In genomic region chr6:28424163-28424562, GRCh38 we compare ENCODE assay signal across 17 cellular contexts. TPM values are rescaled to one million over a fixed set of nuclear protein-coding genes. Genes with fewer than 3 reads are reported as not detected.
DNase-seq lines count a peak whose midpoint lies in the region; ATAC-seq, FAIRE-seq and TF ChIP-seq lines count a peak whose summit lies in the region.
"Had no signal": no experiment of that assay in that cellular context is flagged by ENCODE, and none has a peak within 500 bp of the region (broad histone marks: within the 10 kb centered on the region; RNA-seq: fewer than 3 reads in every experiment).

No MANE protein-coding gene starts in this region.

- H3K79me2 ChIP-seq in mammary epithelial cell (ENCODE audit: insufficient read depth, low read length) (no peaks in the 10 kb centered on the region), PC-3 (ENCODE audit: low read length) (no peaks in the 10 kb centered on the region), trophoblast cell (ENCODE audit: control insufficient read depth, insufficient read depth, low read length, poor library complexity) (no peaks in the 10 kb centered on the region)

- H3K4me2 ChIP-seq in mammary epithelial cell (ENCODE audit: insufficient read depth, low read depth, low read length) (no peak overlapping the region), PC-3 (ENCODE audit: low read length) (no peak overlapping the region), trophoblast cell (ENCODE audit: low read length) (no peak overlapping the region)
- H3K4me2 ChIP-seq: A549 had no signal

- DNase-seq in mammary epithelial cell (peak; percentile 64), breast epithelium (ENCODE audit: low spot score in 2 of 2) (no peak), PC-3 (peak; percentile 39), bronchial epithelial cell (ENCODE audit: low read depth) (peak; percentile 51), trophoblast cell (peak; percentile 72 to 87), natural killer cell (no peak), RKO (ENCODE audit: low spot score) (no peak)
- DNase-seq in activated effector memory CD4-positive, alpha-beta T cell treated with anti-CD3 and anti-CD28 coated beads, Interleukin-2, amount 50 U/mL, for 16 hours, result no peak
- DNase-seq: BE2C; CD4-positive, alpha-beta memory T cell; DMS79; GOT3; H9 had no signal

- peak; percentile 75 for ATAC-seq in PC-3
- no peak for ATAC-seq in natural killer cell
- ATAC-seq: A549 had no signal

- TF ChIP-seq POLR2A in breast epithelium (IDR thresholded peaks at IDR 0.05), result no peak

- intact Hi-C loops in mammary epithelial cell (cut with micrococcal nuclease) (no loop called here), breast epithelium (cut with DNase I; ENCODE audit: low total_unique reads) (no loop called here), PC-3 (cut with micrococcal nuclease) (no loop called here), natural killer cell (cut with micrococcal nuclease) (no loop called here)

- H3K4me1 ChIP-seq in mammary epithelial cell (ENCODE audit: insufficient read depth, low read length) (no peaks in the 10 kb centered on the region), breast epithelium (no peaks in the 10 kb centered on the region), PC-3 (ENCODE audit: insufficient read depth, low read length) (peaks cover 7% of the 10 kb centered on the region; the same call in 1 of the 2 replicates), trophoblast cell (ENCODE audit: control insufficient read depth in 1 of 2, insufficient read depth in 2 of 2, low read length in 2 of 2) (no peaks in the 10 kb centered on the region)
- H3K4me1 ChIP-seq: A549, BE2C had no signal

- no peaks in the 10 kb centered on the region for H3K9me2 ChIP-seq in PC-3 (replicated peaks; ENCODE audit: low read length)

- POLR2A ChIA-PET in PC-3 (lab: Charles Lee; ENCODE audit: unreplicated experiment), result no interaction called here

- dilution Hi-C loops in mammary epithelial cell (cut with HindIII; ENCODE audit: low sequenced_read_pairs), result no loop called here

- no peaks in the 10 kb centered on the region for H3K9me3 Mint-ChIP-seq in natural killer cell

- peaks cover 20 to 47% of the 10 kb centered on the region in 2 donors for H3K27me3 Mint-ChIP-seq in natural killer cell (ENCODE audit: low read depth in 2 of 2)

- H2BK5ac ChIP-seq in trophoblast cell (ENCODE audit: low read depth, low read length, poor library complexity), result no peak overlapping the region

- no peak overlapping the region for H3K14ac ChIP-seq in trophoblast cell (ENCODE audit: low read length)

- no peak overlapping the region for H3K23ac ChIP-seq in trophoblast cell (ENCODE audit: low read length)

- H3K4me3 ChIP-seq in mammary epithelial cell (replicated peaks in 1 of 3; ENCODE audit: insufficient read depth in 1 of 3, low read depth in 2 of 3, low read length in 3 of 3) (no peak overlapping the region), breast epithelium (no peak overlapping the region), PC-3 (ENCODE audit: low read length) (no peak overlapping the region), bronchial epithelial cell (ENCODE audit: low read depth, low read length) (no peak overlapping the region), trophoblast cell (ENCODE audit: low read depth, low read length) (no peak overlapping the region)
- H3K4me3 ChIP-seq: A549 had no signal

- no peak overlapping the region for H3K9ac ChIP-seq in mammary epithelial cell (ENCODE audit: insufficient read depth, low read length)
- H3K9ac ChIP-seq in PC-3 (ENCODE audit: low read length), result no peak overlapping the region
- H3K9ac ChIP-seq in trophoblast cell (ENCODE audit: low read length), result no peak overlapping the region

- H3K9me3 ChIP-seq in mammary epithelial cell (replicated peaks; ENCODE audit: insufficient read depth, low read length) (no peaks in the 10 kb centered on the region), breast epithelium (peaks cover 3 to 11% of the 10 kb centered on the region in 2 donors), PC-3 (ENCODE audit: low read length) (no peaks in the 10 kb centered on the region), trophoblast cell (ENCODE audit: insufficient read depth, low read depth, low read length) (peaks cover 1% of the 10 kb centered on the region)
- H3K9me3 ChIP-seq: A549, BE2C had no signal

- H4K8ac ChIP-seq in trophoblast cell (ENCODE audit: low read depth, low read length), result no peak overlapping the region

- H2AFZ ChIP-seq in mammary epithelial cell (ENCODE audit: low read depth, low read length) (no peak overlapping the region), PC-3 (ENCODE audit: low read length) (no peak overlapping the region), trophoblast cell (ENCODE audit: insufficient read depth, low read length, poor library complexity) (no peak overlapping the region)

- no peaks in the 10 kb centered on the region for H3K79me1 ChIP-seq in trophoblast cell (ENCODE audit: low read length)

- H2BK120ac ChIP-seq in trophoblast cell (ENCODE audit: insufficient read depth, low read length, poor library complexity), result no peak overlapping the region

- H3K18ac ChIP-seq in trophoblast cell (ENCODE audit: low read length), result no peak overlapping the region

- no peak overlapping the region for H4K91ac ChIP-seq in trophoblast cell (ENCODE audit: low read depth, low read length)

- BruUV-seq in mammary epithelial cell (replicated peaks; lab: Mats Ljungman, UMichigan) (no TSS peak), PC-3 (replicated peaks; lab: Mats Ljungman, UMichigan) (no TSS peak)

- H2AK5ac ChIP-seq in trophoblast cell (ENCODE audit: low read length), result no peak overlapping the region

- no peaks in the 10 kb centered on the region for H3K27me3 ChIP-seq in mammary epithelial cell (ENCODE audit: insufficient read depth, low read length)
- H3K27me3 ChIP-seq in breast epithelium, result no peaks in the 10 kb centered on the region
- H3K27me3 ChIP-seq in PC-3 (ENCODE audit: low read length), result no peaks in the 10 kb centered on the region
- no peaks in the 10 kb centered on the region for H3K27me3 ChIP-seq in bronchial epithelial cell (ENCODE audit: control insufficient read depth, insufficient read depth, low read length)
- no peaks in the 10 kb centered on the region for H3K27me3 ChIP-seq in trophoblast cell (ENCODE audit: insufficient read depth, low read length)
- H3K27me3 ChIP-seq: BE2C had no signal

- H3K36me3 Mint-ChIP-seq in natural killer cell, result no peaks in the 10 kb centered on the region
- H3K36me3 Mint-ChIP-seq: CD4-positive, alpha-beta memory T cell had no signal

- H3K4me3 Mint-ChIP-seq in natural killer cell, result no peak overlapping the region
- H3K4me3 Mint-ChIP-seq: CD4-positive, alpha-beta memory T cell; H9 had no signal

- in situ Hi-C loops in mammary epithelial cell (cut with MboI; ENCODE audit: low sequenced_read_pairs in 2 of 2), result no loop called here

- H3K4ac ChIP-seq in trophoblast cell (ENCODE audit: low read depth, low read length), result no peak overlapping the region

- H3F3A ChIP-seq in PC-3 (ENCODE audit: low read length, unreplicated experiment), result no peaks in the 10 kb centered on the region

- no peaks in the 10 kb centered on the region for H4K20me1 ChIP-seq in mammary epithelial cell (ENCODE audit: insufficient read depth, low read length)
- H4K20me1 ChIP-seq in PC-3 (ENCODE audit: low read length), result no peaks in the 10 kb centered on the region

- no peak overlapping the region for H3K27ac Mint-ChIP-seq in natural killer cell
- H3K27ac Mint-ChIP-seq: CD4-positive, alpha-beta memory T cell; H9 had no signal

- CTCF ChIA-PET in mammary epithelial cell (lab: Charles Lee; ENCODE audit: low non-redundant PET) (no interaction called here), PC-3 (lab: Charles Lee) (no interaction called here)

- TF ChIP-seq CTCF in mammary epithelial cell (conservative IDR thresholded peaks at IDR 0.05 in 1 of 2, IDR thresholded peaks at IDR 0.05 in 1 of 2; ENCODE audit: extremely low read depth in 1 of 2, insufficient read depth in 1 of 2, low read depth in 1 of 2, low read length in 2 of 2) (no peak), breast epithelium (IDR thresholded peaks at IDR 0.05) (no peak), PC-3 (conservative IDR thresholded peaks at IDR 0.05; ENCODE audit: low read depth, low read length) (no peak), bronchial epithelial cell (IDR thresholded peaks at IDR 0.05; ENCODE audit: insufficient read depth, low read length, severe bottlenecking) (no peak), natural killer cell (IDR thresholded peaks at IDR 0.05) (no peak)

- FAIRE-seq in bronchial epithelial cell (lab: Jason Lieb, UNC), result no peak
- FAIRE-seq: A549, G401.6, GM12891 had no signal

- H4K12ac ChIP-seq in trophoblast cell (ENCODE audit: low read depth, low read length), result no peak overlapping the region

- H3K27ac ChIP-seq in mammary epithelial cell (ENCODE audit: insufficient read depth, low read depth, low read length) (no peak overlapping the region), breast epithelium (no peak overlapping the region), PC-3 (ENCODE audit: low read length) (no peak overlapping the region), trophoblast cell (ENCODE audit: low read depth, low read length) (no peak overlapping the region)
- H3K27ac ChIP-seq: A549, C4-2B had no signal

- no peaks in the 10 kb centered on the region for H3K4me1 Mint-ChIP-seq in natural killer cell
- H3K4me1 Mint-ChIP-seq: H9 had no signal

- H2BK12ac ChIP-seq in trophoblast cell (ENCODE audit: low read length), result no peak overlapping the region

- H3K36me3 ChIP-seq in mammary epithelial cell (ENCODE audit: insufficient read depth, low read length) (no peaks in the 10 kb centered on the region), breast epithelium (no peaks in the 10 kb centered on the region), PC-3 (ENCODE audit: low read depth, low read length) (peaks cover 3% of the 10 kb centered on the region; the same call in 1 of the 2 replicates), bronchial epithelial cell (ENCODE audit: control insufficient read depth, insufficient read depth, low read length) (no peaks in the 10 kb centered on the region), trophoblast cell (ENCODE audit: control insufficient read depth in 1 of 2, insufficient read depth in 2 of 2, low read length in 2 of 2) (peaks cover 0 to 4% of the 10 kb centered on the region in 2 experiments)
- H3K36me3 ChIP-seq: BE2C had no signal

RNA-seq across cellular contexts. Expression of gene ZSCAN23, which starts 19.1 kb away (rescaled TPM):
- total RNA-seq in mammary epithelial cell, result 1 to 10 TPM; 4.2 to 7.2 TPM
- 0.91 TPM for polyA plus RNA-seq in mammary epithelial cell
- 1.2 TPM for polyA minus RNA-seq in mammary epithelial cell
- 1 to 10 TPM; 1.1 to 6.0 (median 5.6) TPM for total RNA-seq in breast epithelium
- total RNA-seq in PC-3 (2014; rRNA removed), result 2.2 and 3.4 TPM in 2 replicates
- 2.4 and 2.8 TPM in 2 replicates for total RNA-seq in bronchial epithelial cell
- polyA plus RNA-seq in trophoblast cell (2013), result 0.68 and 1.2 TPM in 2 replicates
- under 1 TPM in 2 of 3 donors, not detected in 1; 0.36 to 0.55 TPM for total RNA-seq in natural killer cell
- polyA plus RNA-seq: A549; CD4-positive, alpha-beta memory T cell had no signal

RNA-seq across cellular contexts. Expression of gene ZSCAN12, which starts 24.6 kb away (rescaled TPM):
- total RNA-seq in mammary epithelial cell, result 1 to 10 TPM; 5.3 to 8.5 TPM
- polyA plus RNA-seq in mammary epithelial cell, result 1.9 TPM
- 2.0 TPM for polyA minus RNA-seq in mammary epithelial cell
- 10 to 100 TPM in 1 of 3 donors, 1 to 10 TPM in 2; 4.2 to 11.6 (median 7.5) TPM for total RNA-seq in breast epithelium
- total RNA-seq in PC-3 (2014; rRNA removed), result 0.58 and 0.95 TPM in 2 replicates
- total RNA-seq in bronchial epithelial cell, result 4.7 and 6.8 TPM in 2 replicates
- polyA plus RNA-seq in trophoblast cell (2013), result 2.6 and 3.0 TPM in 2 replicates
- 1 to 10 TPM; 3.5 to 4.9 (median 3.9) TPM for total RNA-seq in natural killer cell

Comparison
In these comparisons a context has a peak if more than half of its experiments do, and no peak if none do; other contexts are left out.
1. DNase-seq: peak in mammary epithelial cell (single experiment), PC-3 (single experiment), bronchial epithelial cell (single experiment) and trophoblast cell (2 of 2); none in breast epithelium (0 of 2), natural killer cell (single experiment), RKO (single experiment) and activated effector memory CD4-positive, alpha-beta T cell treated with anti-CD3 and anti-CD28 coated beads, Interleukin-2, amount 50 U/mL, for 16 hours (single experiment).